Comparison of ENCODE assay signal across 19 cellular contexts in genomic region chr17:15308758-15309157, GRCh38. TPM values are rescaled to one million over a fixed set of nuclear protein-coding genes. Genes with fewer than 3 reads are reported as not detected.
"Had no signal": no experiment of that assay in that cellular context is flagged by ENCODE, and none has a peak within 500 bp of the region (broad histone marks: within the 10 kb centered on the region; RNA-seq: fewer than 3 reads in every experiment).

No MANE protein-coding gene starts in this region.

- ATAC-seq: HepG2 had no signal

- H3K9me3 ChIP-seq: SK-N-SH had no signal

- H3K9ac ChIP-seq: SK-N-SH had no signal

- DNase-seq: KBM-7, NCI-H1048, NCI-H1436, NCI-H187, NCI-H2029, NCI-H2081 treated with DMSO at 0.1 percent for 48 hours, NCI-H2171, NCI-H226, NCI-H446, NCI-H510A, NCI-H524 treated with DMSO at 0.1 percent for 48 hours, NCI-H69, NCI-H774, Right ventricle myocardium superior, RPMI8226, SK-N-SH, SW 1271 had no signal

- H3K4me2 ChIP-seq: SK-N-SH had no signal

RNA-seq across cellular contexts. Expression of gene TEKT3, which starts 32.6 kb away (rescaled TPM):
- polyA plus RNA-seq: IgD-negative memory B cell had no signal

RNA-seq across cellular contexts. Expression of gene PMP22, which starts 43.6 kb away (rescaled TPM):
- polyA plus RNA-seq: IgD-negative memory B cell had no signal
